In the genomic region with DNA sequence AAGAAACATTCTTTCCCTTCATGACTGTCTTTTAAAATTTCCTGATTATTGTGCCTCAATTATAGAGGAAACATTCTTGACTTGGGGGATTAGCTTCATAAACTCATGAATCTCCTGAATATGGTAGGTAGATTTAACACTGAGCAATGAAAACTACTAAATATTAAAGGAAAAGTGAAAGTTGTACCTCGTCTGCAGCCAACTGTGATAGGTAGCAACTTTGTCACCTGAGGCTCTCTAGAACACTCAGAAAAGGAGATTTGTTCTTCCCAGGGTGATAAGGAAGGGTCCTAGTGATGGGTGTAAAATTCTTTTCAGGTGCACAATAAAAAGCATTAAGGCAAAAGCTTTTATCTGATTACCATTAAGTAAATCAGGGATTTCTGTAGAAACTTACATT, we compare ENCODE assay signal across 24 cellular contexts.
A peak's percentile ranks its signal among the peaks of the same experiment; 100 is the strongest.
DNase-seq lines count a peak whose midpoint lies in the region; ATAC-seq, FAIRE-seq and TF ChIP-seq lines count a peak whose summit lies in the region.
"Had no signal": no experiment of that assay in that cellular context is flagged by ENCODE, and none has a peak within 500 bp of the region (broad histone marks: within the 10 kb centered on the region; RNA-seq: fewer than 3 reads in every experiment).

No MANE protein-coding gene starts in this region.

- ATAC-seq in HepG2 (no peak), GM12878 (0 out of 3 replicates have a peak, but pooled peaks have one; percentile 20), right lobe of liver (peak; percentile 49 to 76 (median 63)), HG03354 (IDR thresholded peaks at IDR 0.05; ENCODE audit: poor library complexity, severe bottlenecking, unreplicated experiment) (no peak)
- ATAC-seq: CD8-positive, alpha-beta T cell; GM23338; HCT116 had no signal

- in situ Hi-C loops in HepG2 (cut with HindIII; ENCODE audit: extremely low pct_ligation_motif_present, low pct_unique_long_range_greater_than_20kb) (no loop called here), GM12878 (cut with MboI) (no loop called here)

- TF ChIP-seq EP300 in HepG2 (IDR thresholded peaks at IDR 0.05; ENCODE audit: low read depth in 2 of 2, low read length in 2 of 2) = no peak
- no peak for TF ChIP-seq EP300 in HepG2 (CRISPR knock-in tag; IDR thresholded peaks at IDR 0.05; ENCODE audit: borderline replicate concordance)
- no peak for TF ChIP-seq EP300 in GM12878 (IDR thresholded peaks at IDR 0.05; ENCODE audit: borderline replicate concordance in 1 of 2, control insufficient read depth in 1 of 2, low read depth in 2 of 2, low read length in 2 of 2)

- H3K27ac ChIP-seq in liver (ENCODE audit: low read depth in 1 of 2, low read length in 2 of 2) = no peak overlapping the region
- no peak overlapping the region for H3K27ac ChIP-seq in HepG2 (ENCODE audit: extremely low read length, insufficient read depth, low read length)
- H3K27ac ChIP-seq in GM12878 (ENCODE audit: control insufficient read depth, insufficient read depth) = no peak overlapping the region
- H3K27ac ChIP-seq in right lobe of liver = no peak overlapping the region
- H3K27ac ChIP-seq: 22Rv1, BLaER1, C4-2B had no signal

- TF ChIP-seq POLR2A in HepG2 (IDR thresholded peaks at IDR 0.05; ENCODE audit: insufficient read depth in 1 of 2, low read depth in 2 of 2, low read length in 2 of 2) = no peak
- TF ChIP-seq POLR2A in GM12878 (IDR thresholded peaks at IDR 0.05; ENCODE audit: low read depth, low read length) = no peak
- no peak for TF ChIP-seq POLR2A in right lobe of liver (IDR thresholded peaks at IDR 0.05)

- CTCF ChIA-PET in HepG2 (lab: Yijun Ruan, JAX; ENCODE audit: low intra/inter-chr PET ratio, low total read pairs) (no interaction called here), GM12878 (lab: Yijun Ruan, JAX) (interaction anchor here (1.2 kb wide), 1 partner anchor 75 kb away, joined by 3 read pairs; no protein-coding TSS in a partner anchor)

- BruUV-seq in HepG2 (replicated peaks; lab: Mats Ljungman, UMichigan) = no TSS peak
- no TSS peak for BruUV-seq in GM12878 (replicated peaks; lab: Mats Ljungman, UMichigan)

- intact Hi-C loops in HepG2 (cut with micrococcal nuclease; ENCODE audit: unreplicated experiment) (no loop called here), GM12878 (cut with micrococcal nuclease; ENCODE audit: unreplicated experiment) (no loop called here), right lobe of liver (cut with DNase I) (no loop called here)

- no peak for TF ChIP-seq CTCF in liver (IDR thresholded peaks at IDR 0.05; ENCODE audit: low read depth, low read length, missing input control)
- TF ChIP-seq CTCF in HepG2 (CRISPR knock-in tag; IDR thresholded peaks at IDR 0.05) = no peak
- no peak for TF ChIP-seq CTCF in GM12878 (IDR thresholded peaks at IDR 0.05 in 2 of 3, conservative IDR thresholded peaks at IDR 0.05 in 1 of 3; ENCODE audit: control insufficient read depth in 2 of 3, extremely low read depth in 1 of 3, insufficient read depth in 1 of 3, low read depth in 3 of 3, low read length in 3 of 3)
- TF ChIP-seq CTCF in right lobe of liver (IDR thresholded peaks at IDR 0.05) = no peak

- H3K79me2 ChIP-seq in HepG2 (ENCODE audit: insufficient read depth, low read length) = no peaks in the 10 kb centered on the region
- no peaks in the 10 kb centered on the region for H3K79me2 ChIP-seq in GM12878 (ENCODE audit: control insufficient read depth, insufficient read depth, low read length)

- H3K4me3 ChIP-seq in liver (ENCODE audit: low read depth in 1 of 3, low read length in 3 of 3) (peak overlapping the region in 2 of 3 donors; percentile 23 to 35), HepG2 (replicated peaks in 1 of 3; ENCODE audit: insufficient read depth in 1 of 3, low read depth in 2 of 3, low read length in 3 of 3) (no peak overlapping the region), GM12878 (no peak overlapping the region; the same call in 1 of the 2 replicates), right lobe of liver (peak overlapping the region in 2 of 3 donors; percentile 11 to 23)
- H3K4me3 ChIP-seq: BLaER1, GM23338 had no signal

- H3K9me3 ChIP-seq in liver (ENCODE audit: control insufficient read depth in 4 of 4, low read length in 3 of 4) (no peaks in the 10 kb centered on the region), HepG2 (ENCODE audit: low read length) (no peaks in the 10 kb centered on the region), GM12878 (replicated peaks; ENCODE audit: control insufficient read depth, insufficient read depth, low read length) (no peaks in the 10 kb centered on the region), right lobe of liver (no peaks in the 10 kb centered on the region)
- H3K9me3 ChIP-seq: BLaER1, Caco-2 had no signal

- FAIRE-seq in HepG2 (lab: Jason Lieb, UNC) (no peak), GM12878 (lab: Jason Lieb, UNC) (no peak)
- FAIRE-seq: A204.1, D721Med, GM12892 had no signal

- H3K4me1 ChIP-seq in liver (ENCODE audit: control insufficient read depth in 4 of 4, insufficient read depth in 4 of 4, low read length in 3 of 4) (peaks cover 0 to 6% (median 0%) of the 10 kb centered on the region in 4 donors), HepG2 (ENCODE audit: insufficient read depth, low read length) (no peaks in the 10 kb centered on the region), GM12878 (ENCODE audit: control insufficient read depth, insufficient read depth, low read length) (no peaks in the 10 kb centered on the region), right lobe of liver (peaks cover 0 to 5% (median 2%) of the 10 kb centered on the region in 4 donors)
- H3K4me1 ChIP-seq: BLaER1 had no signal

- H3K27me3 ChIP-seq in liver (ENCODE audit: control insufficient read depth in 4 of 4, insufficient read depth in 4 of 4, low read length in 3 of 4) = no peaks in the 10 kb centered on the region
- no peaks in the 10 kb centered on the region for H3K27me3 ChIP-seq in HepG2 (ENCODE audit: control insufficient read depth in 1 of 2, insufficient read depth in 2 of 2, low read length in 2 of 2)
- H3K27me3 ChIP-seq in GM12878 (replicated peaks in 1 of 2; ENCODE audit: control insufficient read depth in 2 of 2, insufficient read depth in 2 of 2, low read length in 1 of 2) = no peaks in the 10 kb centered on the region
- no peaks in the 10 kb centered on the region for H3K27me3 ChIP-seq in right lobe of liver
- H3K27me3 ChIP-seq: BLaER1 had no signal

- H3K36me3 ChIP-seq in liver (ENCODE audit: control insufficient read depth in 4 of 4, insufficient read depth in 3 of 4, low read depth in 1 of 4, low read length in 3 of 4) (no peaks in the 10 kb centered on the region), HepG2 (replicated peaks in 1 of 2; ENCODE audit: control insufficient read depth in 1 of 2, insufficient read depth in 2 of 2, low read length in 2 of 2) (no peaks in the 10 kb centered on the region), GM12878 (ENCODE audit: control insufficient read depth in 2 of 2, insufficient read depth in 2 of 2, low read length in 1 of 2) (no peaks in the 10 kb centered on the region), right lobe of liver (no peaks in the 10 kb centered on the region)
- H3K36me3 ChIP-seq: BLaER1 had no signal

- DNase-seq in HepG2 (ENCODE audit: low spot score) (no peak), GM12878 (ENCODE audit: low read depth, low spot score) (no peak), right lobe of liver (no peak), GF-D8 (lab: John Stamatoyannopoulos, UW) (no peak), Kasumi-1 (lab: John Stamatoyannopoulos, UW) (no peak), cortex of kidney (lab: John Stamatoyannopoulos, UW) (no peak)
- DNase-seq: Caco-2; CD4-positive, CD25-positive, alpha-beta regulatory T cell; CD8-positive, alpha-beta T cell; DMS 273 treated with DMSO at 0.1 percent for 48 hours; DMS79; EL; GDM1; H9 had no signal

- H3K4me2 ChIP-seq in HepG2 (ENCODE audit: low read depth, low read length) (no peak overlapping the region), GM12878 (ENCODE audit: control insufficient read depth, insufficient read depth) (no peak overlapping the region)
- H3K4me2 ChIP-seq: BLaER1, GM23338 had no signal

- POLR2A ChIA-PET in HepG2 (lab: Yijun Ruan, JAX) (no interaction called here), GM12878 (lab: Charles Lee) (interaction anchor here (0.6 kb wide), 1 partner anchor 9 kb away, joined by 3 read pairs; no protein-coding TSS in a partner anchor)

- H3K9ac ChIP-seq in liver (ENCODE audit: low read depth in 1 of 2, low read length in 2 of 2) (peak overlapping the region in 1 of 2 donors; percentile 48), HepG2 (ENCODE audit: insufficient read depth, low read depth, low read length) (no peak overlapping the region), GM12878 (ENCODE audit: control insufficient read depth, insufficient read depth, low read length) (no peak overlapping the region)
- H3K9ac ChIP-seq: BLaER1 had no signal

- WGBS in liver = 28% methylated on average over 1 of the region's 1 CpG
- WGBS in HepG2 (ENCODE audit: low lambda C conversion rate) = 21% methylated on average over 1 of the region's 1 CpG
- 0% methylated on average over 1 of the region's 1 CpG for WGBS in GM12878 (ENCODE audit: insufficient coverage, insufficient replicate concordance, low lambda C conversion rate, missing lambda C conversion rate)
- WGBS in right lobe of liver (ENCODE audit: insufficient coverage, low coverage, low lambda C conversion rate, missing lambda C conversion rate) = 29% methylated on average over 1 of the region's 1 CpG

- H2AFZ ChIP-seq in HepG2 (ENCODE audit: low read length) (no peak overlapping the region), GM12878 (ENCODE audit: control insufficient read depth, low read depth, low read length) (no peak overlapping the region; the same call in 1 of the 2 replicates)
- H2AFZ ChIP-seq: GM23338 had no signal

- RAD21 ChIA-PET in GM12878 (lab: Charles Lee; ENCODE audit: unreplicated experiment) = no interaction called here

- SMC1A ChIA-PET in GM12878 (lab: Charles Lee; ENCODE audit: uncharacterized antibody, unreplicated experiment) = interaction anchor here (1.0 to 3.5 kb wide), 4 partner anchors 8 to 73 kb away, joined by 3 to 28 read pairs (median 3); no protein-coding TSS in a partner anchor

- TF ChIP-seq RAD21 in liver (IDR thresholded peaks at IDR 0.05) = no peak
- no peak for TF ChIP-seq RAD21 in HepG2 (CRISPR knock-in tag; IDR thresholded peaks at IDR 0.05)
- no peak for TF ChIP-seq RAD21 in GM12878 (IDR thresholded peaks at IDR 0.05; ENCODE audit: insufficient read depth, low read depth, low read length)

- no peaks in the 10 kb centered on the region for H4K20me1 ChIP-seq in HepG2 (ENCODE audit: insufficient read depth, low read length)
- H4K20me1 ChIP-seq in GM12878 (ENCODE audit: control insufficient read depth, insufficient read depth) = no peaks in the 10 kb centered on the region
- H4K20me1 ChIP-seq: BLaER1 had no signal

TF ChIP-seq in liver, 16 proteins besides CTCF, POLR2A, EP300 and RAD21:
- TF ChIP-seq GABPA (IDR thresholded peaks at IDR 0.05 in 1 of 2, conservative IDR thresholded peaks at IDR 0.05 in 1 of 2) (no peak), YY1 (IDR thresholded peaks at IDR 0.05) (peak; percentile 12)

TF ChIP-seq in HepG2, 621 proteins besides CTCF, POLR2A, EP300 and RAD21 (continues in another document):
- TF ChIP-seq ZNF230 (CRISPR knock-in tag; IDR thresholded peaks at IDR 0.05) (no peak), ZNF496 (CRISPR knock-in tag; IDR thresholded peaks at IDR 0.05; ENCODE audit: insufficient replicate concordance) (no peak)

TF ChIP-seq in GM12878, 131 proteins besides CTCF, POLR2A, EP300 and RAD21 (continues in another document):
- TF ChIP-seq IRF4 (IDR thresholded peaks at IDR 0.05; ENCODE audit: low read depth, low read length) = no peak
- TF ChIP-seq POU2F2 (IDR thresholded peaks at IDR 0.05; ENCODE audit: borderline replicate concordance, low read depth, low read length) = no peak

Comparison
In these comparisons a context has a peak if more than half of its experiments do, and no peak if none do; other contexts are left out.
1. H3K4me3 ChIP-seq: peak in liver (2 of 3) and right lobe of liver (2 of 3); none in HepG2 (0 of 3) and GM12878 (single experiment).
2. ATAC-seq: peak in GM12878 (single experiment) and right lobe of liver (4 of 4); none in HepG2 (single experiment) and HG03354 (single experiment).